ENCODE assay signal across 1 cellular context in the genomic region with DNA sequence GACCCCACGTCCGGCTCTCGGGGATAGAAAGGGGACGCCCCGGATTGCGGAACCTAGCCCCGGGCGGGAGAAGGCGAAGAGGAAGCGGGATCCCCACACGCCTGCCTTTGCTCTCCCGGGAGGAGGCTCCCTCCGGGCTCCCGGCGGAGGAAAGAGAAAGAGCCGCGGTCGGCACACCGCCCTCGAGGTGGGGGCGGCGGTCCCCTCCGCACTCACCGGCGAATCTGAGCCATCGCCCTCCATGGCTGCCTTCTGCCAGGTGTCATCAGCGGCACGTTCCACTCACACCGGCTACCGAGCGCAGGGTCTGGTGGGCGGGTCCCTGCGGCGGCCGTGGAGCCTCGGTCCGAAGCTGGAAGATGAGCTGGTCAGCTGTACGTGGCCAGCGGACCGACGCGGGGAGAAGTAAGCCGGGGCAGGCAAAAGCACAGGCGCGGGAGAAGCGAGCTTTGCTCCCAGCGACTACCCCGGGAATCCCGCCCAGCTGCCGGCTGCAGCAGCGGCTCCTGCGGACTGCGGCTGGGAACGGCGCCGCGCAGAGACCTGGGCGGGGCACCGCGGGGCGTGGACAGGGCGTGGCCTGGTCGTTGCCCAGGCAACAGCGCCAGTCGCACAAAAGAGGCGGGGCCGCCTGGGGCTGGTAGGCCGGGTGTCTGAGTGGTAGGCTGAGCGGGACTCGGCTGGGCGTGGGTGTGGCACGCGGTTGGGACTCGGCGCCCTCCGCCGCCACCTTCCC.
TF ChIP-seq lines count a peak whose summit lies in the region.

A gene with protein sequence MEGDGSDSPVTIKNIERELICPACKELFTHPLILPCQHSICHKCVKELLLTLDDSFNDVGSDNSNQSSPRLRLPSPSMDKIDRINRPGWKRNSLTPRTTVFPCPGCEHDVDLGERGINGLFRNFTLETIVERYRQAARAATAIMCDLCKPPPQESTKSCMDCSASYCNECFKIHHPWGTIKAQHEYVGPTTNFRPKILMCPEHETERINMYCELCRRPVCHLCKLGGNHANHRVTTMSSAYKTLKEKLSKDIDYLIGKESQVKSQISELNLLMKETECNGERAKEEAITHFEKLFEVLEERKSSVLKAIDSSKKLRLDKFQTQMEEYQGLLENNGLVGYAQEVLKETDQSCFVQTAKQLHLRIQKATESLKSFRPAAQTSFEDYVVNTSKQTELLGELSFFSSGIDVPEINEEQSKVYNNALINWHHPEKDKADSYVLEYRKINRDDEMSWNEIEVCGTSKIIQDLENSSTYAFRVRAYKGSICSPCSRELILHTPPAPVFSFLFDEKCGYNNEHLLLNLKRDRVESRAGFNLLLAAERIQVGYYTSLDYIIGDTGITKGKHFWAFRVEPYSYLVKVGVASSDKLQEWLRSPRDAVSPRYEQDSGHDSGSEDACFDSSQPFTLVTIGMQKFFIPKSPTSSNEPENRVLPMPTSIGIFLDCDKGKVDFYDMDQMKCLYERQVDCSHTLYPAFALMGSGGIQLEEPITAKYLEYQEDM (minus strand): TSS at position 517 of the 736 bp plus-strand sequence. CDS start 274 bp downstream, at position 243.

TF ChIP-seq in SK-N-SH, 30 proteins besides CTCF, POLR2A, EP300 and RAD21 (continued from another document):
- TF ChIP-seq, protein P1, sequence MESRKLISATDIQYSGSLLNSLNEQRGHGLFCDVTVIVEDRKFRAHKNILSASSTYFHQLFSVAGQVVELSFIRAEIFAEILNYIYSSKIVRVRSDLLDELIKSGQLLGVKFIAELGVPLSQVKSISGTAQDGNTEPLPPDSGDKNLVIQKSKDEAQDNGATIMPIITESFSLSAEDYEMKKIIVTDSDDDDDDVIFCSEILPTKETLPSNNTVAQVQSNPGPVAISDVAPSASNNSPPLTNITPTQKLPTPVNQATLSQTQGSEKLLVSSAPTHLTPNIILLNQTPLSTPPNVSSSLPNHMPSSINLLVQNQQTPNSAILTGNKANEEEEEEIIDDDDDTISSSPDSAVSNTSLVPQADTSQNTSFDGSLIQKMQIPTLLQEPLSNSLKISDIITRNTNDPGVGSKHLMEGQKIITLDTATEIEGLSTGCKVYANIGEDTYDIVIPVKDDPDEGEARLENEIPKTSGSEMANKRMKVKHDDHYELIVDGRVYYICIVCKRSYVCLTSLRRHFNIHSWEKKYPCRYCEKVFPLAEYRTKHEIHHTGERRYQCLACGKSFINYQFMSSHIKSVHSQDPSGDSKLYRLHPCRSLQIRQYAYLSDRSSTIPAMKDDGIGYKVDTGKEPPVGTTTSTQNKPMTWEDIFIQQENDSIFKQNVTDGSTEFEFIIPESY (IDR thresholded peaks at IDR 0.05; ENCODE audit: borderline replicate concordance, low read depth), result no peak
- peak; percentile 55 for TF ChIP-seq CHD2 (IDR thresholded peaks at IDR 0.05; ENCODE audit: low read length, partially characterized antibody)
- TF ChIP-seq RCOR1 (IDR thresholded peaks at IDR 0.05; ENCODE audit: low read length), result peak; percentile 40; the same call in 1 of the 2 replicates
- TF ChIP-seq, protein P2, sequence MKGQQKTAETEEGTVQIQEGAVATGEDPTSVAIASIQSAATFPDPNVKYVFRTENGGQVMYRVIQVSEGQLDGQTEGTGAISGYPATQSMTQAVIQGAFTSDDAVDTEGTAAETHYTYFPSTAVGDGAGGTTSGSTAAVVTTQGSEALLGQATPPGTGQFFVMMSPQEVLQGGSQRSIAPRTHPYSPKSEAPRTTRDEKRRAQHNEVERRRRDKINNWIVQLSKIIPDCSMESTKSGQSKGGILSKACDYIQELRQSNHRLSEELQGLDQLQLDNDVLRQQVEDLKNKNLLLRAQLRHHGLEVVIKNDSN (IDR thresholded peaks at IDR 0.05; ENCODE audit: borderline replicate concordance, low read depth), result no peak; the same call in 1 of the 2 replicates
- TF ChIP-seq, protein P3, sequence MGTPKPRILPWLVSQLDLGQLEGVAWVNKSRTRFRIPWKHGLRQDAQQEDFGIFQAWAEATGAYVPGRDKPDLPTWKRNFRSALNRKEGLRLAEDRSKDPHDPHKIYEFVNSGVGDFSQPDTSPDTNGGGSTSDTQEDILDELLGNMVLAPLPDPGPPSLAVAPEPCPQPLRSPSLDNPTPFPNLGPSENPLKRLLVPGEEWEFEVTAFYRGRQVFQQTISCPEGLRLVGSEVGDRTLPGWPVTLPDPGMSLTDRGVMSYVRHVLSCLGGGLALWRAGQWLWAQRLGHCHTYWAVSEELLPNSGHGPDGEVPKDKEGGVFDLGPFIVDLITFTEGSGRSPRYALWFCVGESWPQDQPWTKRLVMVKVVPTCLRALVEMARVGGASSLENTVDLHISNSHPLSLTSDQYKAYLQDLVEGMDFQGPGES (IDR thresholded peaks at IDR 0.05; ENCODE audit: low read depth, low read length), result no peak
- no peak for TF ChIP-seq YY1 (IDR thresholded peaks at IDR 0.05; ENCODE audit: low read depth)
- TF ChIP-seq RFX5 (IDR thresholded peaks at IDR 0.05; ENCODE audit: low read length), result no peak
- no peak for TF ChIP-seq TEAD4 (IDR thresholded peaks at IDR 0.05; ENCODE audit: borderline replicate concordance, insufficient read depth)
- no peak for TF ChIP-seq FOSL2 (IDR thresholded peaks at IDR 0.05; ENCODE audit: borderline replicate concordance, low read depth)
